2 cellular contexts compared by ENCODE assay signal in genomic region chr11:57460756-57461749, GRCh38.
TF ChIP-seq lines count a peak whose summit lies in the region.

No MANE protein-coding gene starts in this region.

TF ChIP-seq in SK-N-SH, 30 proteins besides CTCF, POLR2A, EP300 and RAD21 (continued from another document):
- TF ChIP-seq REST (IDR thresholded peaks at IDR 0.05; ENCODE audit: low read depth, low read length) (no peak), FOSL2 (IDR thresholded peaks at IDR 0.05; ENCODE audit: borderline replicate concordance, low read depth) (no peak), YY1 (IDR thresholded peaks at IDR 0.05; ENCODE audit: low read depth) (no peak), ELF1 (IDR thresholded peaks at IDR 0.05) (no peak), USF1 (IDR thresholded peaks at IDR 0.05; ENCODE audit: borderline replicate concordance, low read depth) (no peak), NRF1 (IDR thresholded peaks at IDR 0.05; ENCODE audit: low read depth, low read length) (no peak), RFX5 (IDR thresholded peaks at IDR 0.05; ENCODE audit: low read length) (no peak)
- TF ChIP-seq, protein P1, sequence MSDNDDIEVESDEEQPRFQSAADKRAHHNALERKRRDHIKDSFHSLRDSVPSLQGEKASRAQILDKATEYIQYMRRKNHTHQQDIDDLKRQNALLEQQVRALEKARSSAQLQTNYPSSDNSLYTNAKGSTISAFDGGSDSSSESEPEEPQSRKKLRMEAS (IDR thresholded peaks at IDR 0.05; ENCODE audit: low read depth), result no peak
TF ChIP-seq in SK-N-SH: peak in this region for 0.

TF ChIP-seq in SK-N-SH treated with all-trans-retinoic acid at 6 μM for 48 hours, 23 proteins besides CTCF, POLR2A, EP300 and RAD21 (continued from another document):
- no peak for TF ChIP-seq POU6F1 (CRISPR knock-in tag; IDR thresholded peaks at IDR 0.05; ENCODE audit: borderline replicate concordance, low read depth)
- no peak for TF ChIP-seq CSDC2 (CRISPR knock-in tag; IDR thresholded peaks at IDR 0.05)
- no peak for TF ChIP-seq ARNTL (CRISPR knock-in tag; IDR thresholded peaks at IDR 0.05; ENCODE audit: borderline replicate concordance, low read depth)
- TF ChIP-seq RARB (CRISPR knock-in tag; IDR thresholded peaks at IDR 0.05), result no peak
- TF ChIP-seq BACH2 (CRISPR knock-in tag; IDR thresholded peaks at IDR 0.05; ENCODE audit: borderline replicate concordance), result no peak
- TF ChIP-seq ZFP30 (CRISPR knock-in tag; IDR thresholded peaks at IDR 0.05), result no peak
- TF ChIP-seq, protein P2, sequence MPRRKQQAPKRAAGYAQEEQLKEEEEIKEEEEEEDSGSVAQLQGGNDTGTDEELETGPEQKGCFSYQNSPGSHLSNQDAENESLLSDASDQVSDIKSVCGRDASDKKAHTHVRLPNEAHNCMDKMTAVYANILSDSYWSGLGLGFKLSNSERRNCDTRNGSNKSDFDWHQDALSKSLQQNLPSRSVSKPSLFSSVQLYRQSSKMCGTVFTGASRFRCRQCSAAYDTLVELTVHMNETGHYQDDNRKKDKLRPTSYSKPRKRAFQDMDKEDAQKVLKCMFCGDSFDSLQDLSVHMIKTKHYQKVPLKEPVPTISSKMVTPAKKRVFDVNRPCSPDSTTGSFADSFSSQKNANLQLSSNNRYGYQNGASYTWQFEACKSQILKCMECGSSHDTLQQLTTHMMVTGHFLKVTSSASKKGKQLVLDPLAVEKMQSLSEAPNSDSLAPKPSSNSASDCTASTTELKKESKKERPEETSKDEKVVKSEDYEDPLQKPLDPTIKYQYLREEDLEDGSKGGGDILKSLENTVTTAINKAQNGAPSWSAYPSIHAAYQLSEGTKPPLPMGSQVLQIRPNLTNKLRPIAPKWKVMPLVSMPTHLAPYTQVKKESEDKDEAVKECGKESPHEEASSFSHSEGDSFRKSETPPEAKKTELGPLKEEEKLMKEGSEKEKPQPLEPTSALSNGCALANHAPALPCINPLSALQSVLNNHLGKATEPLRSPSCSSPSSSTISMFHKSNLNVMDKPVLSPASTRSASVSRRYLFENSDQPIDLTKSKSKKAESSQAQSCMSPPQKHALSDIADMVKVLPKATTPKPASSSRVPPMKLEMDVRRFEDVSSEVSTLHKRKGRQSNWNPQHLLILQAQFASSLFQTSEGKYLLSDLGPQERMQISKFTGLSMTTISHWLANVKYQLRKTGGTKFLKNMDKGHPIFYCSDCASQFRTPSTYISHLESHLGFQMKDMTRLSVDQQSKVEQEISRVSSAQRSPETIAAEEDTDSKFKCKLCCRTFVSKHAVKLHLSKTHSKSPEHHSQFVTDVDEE (CRISPR knock-in tag; IDR thresholded peaks at IDR 0.05), result no peak
